ENCODE assay signal across 9 cellular contexts in the genomic region with DNA sequence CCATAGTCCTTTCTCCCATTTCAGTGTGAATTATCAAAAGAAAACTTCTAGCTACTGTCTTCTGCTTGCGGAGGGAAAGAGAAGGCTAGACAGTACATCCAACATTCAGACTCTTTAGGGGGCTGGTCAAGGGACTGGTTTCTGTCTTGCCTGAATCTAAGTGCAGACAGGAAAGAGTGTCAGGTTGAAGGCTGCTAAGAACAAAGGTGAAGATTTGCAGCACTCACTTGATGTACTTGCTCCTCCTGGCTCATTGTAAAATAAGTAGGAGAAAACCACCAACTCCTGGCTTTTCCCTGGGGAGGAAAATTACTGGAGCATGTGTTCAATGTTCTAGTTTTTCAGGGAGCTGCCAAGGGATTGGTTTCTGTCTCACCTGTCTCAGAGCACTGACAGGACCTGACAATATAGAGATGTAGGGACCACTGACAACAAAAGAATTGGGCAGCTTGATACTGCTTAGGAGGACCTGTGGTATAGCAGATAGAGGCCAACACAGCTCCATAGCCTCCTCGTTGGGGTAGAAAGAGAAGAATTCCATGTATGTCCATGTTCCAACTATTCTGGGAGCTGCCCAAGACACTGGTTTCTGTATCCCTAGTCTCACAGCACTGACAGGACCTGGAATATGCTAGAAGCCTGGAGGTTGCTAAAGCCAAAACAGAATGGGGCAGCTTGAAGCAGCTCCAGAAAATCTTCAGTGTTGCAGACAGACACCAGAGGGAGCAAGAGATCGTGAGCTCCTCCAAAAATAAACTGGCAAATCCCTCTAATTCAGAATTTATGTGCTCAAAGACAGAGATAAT. TPM values are rescaled to one million over a fixed set of nuclear protein-coding genes. Genes with fewer than 3 reads are reported as not detected.
A peak's percentile ranks its signal among the peaks of the same experiment; 100 is the strongest.
DNase-seq lines count a peak whose midpoint lies in the region; ATAC-seq, FAIRE-seq and TF ChIP-seq lines count a peak whose summit lies in the region.
"Had no signal": no experiment of that assay in that cellular context is flagged by ENCODE, and none has a peak within 500 bp of the region (broad histone marks: within the 10 kb centered on the region; RNA-seq: fewer than 3 reads in every experiment).

No MANE protein-coding gene starts in this region.

- intact Hi-C loops in left colon (cut with DNase I, micrococcal nuclease), result no loop called here
- intact Hi-C loops in posterior vena cava (cut with DNase I), result no loop called here

- TF ChIP-seq CTCF in HL-60 (IDR thresholded peaks at IDR 0.05; ENCODE audit: insufficient read depth, low read length) (peak; percentile 49), astrocyte (IDR thresholded peaks at IDR 0.05; ENCODE audit: insufficient read depth, low read depth, low read length) (peak; percentile 78)

- H4K20me1 ChIP-seq in astrocyte (ENCODE audit: insufficient read depth, low read length), result no peaks in the 10 kb centered on the region
- H4K20me1 ChIP-seq: BLaER1 had no signal

- no peak overlapping the region for H3K4me2 ChIP-seq in astrocyte (ENCODE audit: low read length)
- H3K4me2 ChIP-seq: BLaER1 had no signal

- H3K4me3 ChIP-seq in HL-60 (replicated peaks; ENCODE audit: insufficient read depth, low read length), result no peak overlapping the region
- H3K4me3 ChIP-seq in astrocyte (ENCODE audit: insufficient read depth, low read depth, low read length), result no peak overlapping the region
- H3K4me3 ChIP-seq: BLaER1 had no signal

- ATAC-seq in left colon, result peak; percentile 67

- no peak overlapping the region for H3K27ac Mint-ChIP-seq in astrocyte (ENCODE audit: unreplicated experiment)

- peak; percentile 23 for FAIRE-seq in astrocyte (lab: Jason Lieb, UNC)

- H3K36me3 ChIP-seq in astrocyte (ENCODE audit: insufficient read depth, low read length), result no peaks in the 10 kb centered on the region
- H3K36me3 ChIP-seq: BLaER1 had no signal

- DNase-seq in NCI-H2227 treated with DMSO at 0.1 percent for 48 hours (lab: John Stamatoyannopoulos, UW), result peak; percentile 0
- no peak for DNase-seq in NCI-H2227 (lab: John Stamatoyannopoulos, UW; ENCODE audit: unreplicated experiment)
- DNase-seq in HL-60 (ENCODE audit: low read depth in 1 of 2, low spot score in 1 of 2), result peak in 1 of 2 experiments; percentile 9
- peak; percentile 20 for DNase-seq in astrocyte (ENCODE audit: low read depth)
- DNase-seq in left colon, result no peak
- DNase-seq in stimulated activated CD4-positive, alpha-beta T cell treated with anti-CD3 and anti-CD28 coated beads, Interleukin-4, amount 100 ng/mL, for 4 hours, result no peak
- no peak for DNase-seq in posterior vena cava (ENCODE audit: low spot score)
- no peak for DNase-seq in NCI-H510A (lab: John Stamatoyannopoulos, UW)

- no peaks in the 10 kb centered on the region for H3K36me3 Mint-ChIP-seq in astrocyte (ENCODE audit: low read depth, unreplicated experiment)

- no peaks in the 10 kb centered on the region for H3K4me1 ChIP-seq in astrocyte (ENCODE audit: insufficient read depth, low read length)
- H3K4me1 ChIP-seq: BLaER1 had no signal

- H2AFZ ChIP-seq in astrocyte (ENCODE audit: low read depth, low read length), result no peak overlapping the region

- H3K4me1 Mint-ChIP-seq in astrocyte (ENCODE audit: low read depth, unreplicated experiment), result peaks cover 8% of the 10 kb centered on the region

- H3K27me3 Mint-ChIP-seq in astrocyte (ENCODE audit: low read depth, unreplicated experiment), result peaks cover 1% of the 10 kb centered on the region

- no peaks in the 10 kb centered on the region for H3K79me2 ChIP-seq in astrocyte (ENCODE audit: insufficient read depth, low read length)

- no peaks in the 10 kb centered on the region for H3K9me3 ChIP-seq in astrocyte (ENCODE audit: insufficient read depth, low read depth, low read length)
- H3K9me3 ChIP-seq: BLaER1 had no signal

- H3K27me3 ChIP-seq in HL-60 (ENCODE audit: insufficient read depth, poor library complexity, severe bottlenecking) (no peaks in the 10 kb centered on the region), astrocyte (ENCODE audit: insufficient read depth, low read length) (no peaks in the 10 kb centered on the region)
- H3K27me3 ChIP-seq: BLaER1 had no signal

- H3K9me3 Mint-ChIP-seq in astrocyte (ENCODE audit: unreplicated experiment), result no peaks in the 10 kb centered on the region

- no peak overlapping the region for H3K9ac ChIP-seq in astrocyte (ENCODE audit: low read length)
- H3K9ac ChIP-seq: BLaER1 had no signal

- H3K27ac ChIP-seq in HL-60 (replicated peaks) (no peak overlapping the region), astrocyte (ENCODE audit: low read depth, low read length) (no peak overlapping the region)
- H3K27ac ChIP-seq: BLaER1 had no signal

- H3K4me3 Mint-ChIP-seq in astrocyte (ENCODE audit: unreplicated experiment), result no peak overlapping the region

RNA-seq across cellular contexts. Expression of gene MMP12, which starts 39.7 kb away (rescaled TPM):
- total RNA-seq in astrocyte (not detected in 2 replicates), left colon (10 to 100 TPM in 1 of 2 donors, 1 to 10 TPM in 1; 3.5 to 10.9 TPM), posterior vena cava (not detected)

RNA-seq across cellular contexts. Expression of gene MMP13, which starts 41.1 kb away (rescaled TPM):
- total RNA-seq in astrocyte (1.2 and 3.9 TPM in 2 replicates), left colon (not detected), posterior vena cava (not detected)

Comparison
In these comparisons a context has a peak if more than half of its experiments do, and no peak if none do; other contexts are left out.
1. DNase-seq: peak in NCI-H2227 treated with DMSO at 0.1 percent for 48 hours (single experiment) and astrocyte (single experiment); none in NCI-H2227 (single experiment), left colon (0 of 2), stimulated activated CD4-positive, alpha-beta T cell treated with anti-CD3 and anti-CD28 coated beads, Interleukin-4, amount 100 ng/mL, for 4 hours (0 of 2), posterior vena cava (single experiment) and NCI-H510A (single experiment).